Comparison of ENCODE assay signal across 15 cellular contexts in genomic region chr15:100002091-100002620, GRCh38.
"Had no signal": no experiment of that assay in that cellular context is flagged by ENCODE, and none has a peak within 500 bp of the region (broad histone marks: within the 10 kb centered on the region; RNA-seq: fewer than 3 reads in every experiment).

No MANE protein-coding gene starts in this region.

- H3K4me3 ChIP-seq: coronary artery, left lung, thyroid gland had no signal

- H3K27me3 ChIP-seq: left lung, neutrophil, thyroid gland had no signal

- FAIRE-seq: endometrium, kidney, TTC549 had no signal

- ATAC-seq: left lung; naive thymus-derived CD4-positive, alpha-beta T cell had no signal

- H3K36me3 ChIP-seq: left lung, neutrophil, thyroid gland had no signal

- DNase-seq: activated naive CD8-positive, alpha-beta T cell treated with anti-CD3 and anti-CD28 coated beads, Interleukin-2, amount 10 ng/mL, durations not matched to agents 7 days and 5 days; erythroblast; foreskin melanocyte; kidney; left lung; mammary epithelial cell; naive thymus-derived CD4-positive, alpha-beta T cell; stimulated activated CD4-positive, alpha-beta T cell treated with anti-CD3 and anti-CD28 coated beads, Interleukin-12 subunit alpha, Interleukin-12 subunit beta, amount 100 ng/mL, for 4 hours; stimulated activated naive CD4-positive, alpha-beta T cell treated with Interleukin-2 at 50 U/mL for 16 hours; thyroid gland had no signal

- H3K4me1 ChIP-seq: left lung, parathyroid adenoma, thyroid gland had no signal

- H3K9me3 ChIP-seq: left lung, neutrophil, thyroid gland had no signal
